8 cellular contexts compared by ENCODE assay signal in genomic region chr13:51585234-51585672, GRCh38. TPM values are rescaled to one million over a fixed set of nuclear protein-coding genes. Genes with fewer than 3 reads are reported as not detected.
DNase-seq lines count a peak whose midpoint lies in the region; ATAC-seq and TF ChIP-seq lines count a peak whose summit lies in the region.

No MANE protein-coding gene starts in this region.

- H3K9me3 Mint-ChIP-seq in HFFc6 = no peaks in the 10 kb centered on the region
- H3K9me3 Mint-ChIP-seq in activated CD4-positive, alpha-beta memory T cell treated with anti-CD3 and anti-CD28 coated beads, Interleukin-2, amount 10 ng/mL, durations not matched to agents 7 days and 5 days = no peaks in the 10 kb centered on the region

- no CpG with 5 or more reads among the region's 8 CpGs for WGBS in iPS DF 6.9 (ENCODE audit: insufficient coverage, insufficient read length)

- ATAC-seq in GM19467 (IDR thresholded peaks at IDR 0.05; ENCODE audit: unreplicated experiment) = no peak

- no peak overlapping the region for H3K27ac ChIP-seq in iPS DF 6.9 (ENCODE audit: low read length)
- peak overlapping the region; percentile 56 to 97 (median 89) for H3K27ac ChIP-seq in skin epidermis

- no peak for TF ChIP-seq CTCF in AG09309 (IDR thresholded peaks at IDR 0.05; ENCODE audit: control insufficient read depth, insufficient read depth, low read depth, low read length, missing control alignments)
- no peak for TF ChIP-seq CTCF in HFFc6 (IDR thresholded peaks at IDR 0.05)

- H3K27me3 Mint-ChIP-seq in HFFc6 (ENCODE audit: insufficient read depth) = peaks cover 1% of the 10 kb centered on the region; the same call in 1 of the 2 replicates
- peaks cover 5% of the 10 kb centered on the region for H3K27me3 Mint-ChIP-seq in activated CD4-positive, alpha-beta memory T cell treated with anti-CD3 and anti-CD28 coated beads, Interleukin-2, amount 10 ng/mL, durations not matched to agents 7 days and 5 days

- H3K27me3 ChIP-seq in iPS DF 6.9 (ENCODE audit: control insufficient read depth, insufficient read depth, low read length) = no peaks in the 10 kb centered on the region

- peaks cover 3% of the 10 kb centered on the region; the same call in 1 of the 2 replicates for H3K4me1 ChIP-seq in iPS DF 6.9 (ENCODE audit: control insufficient read depth, insufficient read depth, low read length)

- H3K4me3 ChIP-seq in AG09309 (ENCODE audit: control insufficient read depth, low read depth, low read length) (peak overlapping the region; percentile 68), iPS DF 6.9 (ENCODE audit: low read length) (peak overlapping the region; percentile 76; the same call in 1 of the 2 replicates), skin epidermis (peak overlapping the region; percentile 76 to 95 (median 92))

- H3K36me3 Mint-ChIP-seq in HFFc6 (ENCODE audit: low read depth) = peaks cover 6% of the 10 kb centered on the region
- peaks cover 10% of the 10 kb centered on the region for H3K36me3 Mint-ChIP-seq in activated CD4-positive, alpha-beta memory T cell treated with anti-CD3 and anti-CD28 coated beads, Interleukin-2, amount 10 ng/mL, durations not matched to agents 7 days and 5 days (ENCODE audit: low read depth)

- H3K4me1 Mint-ChIP-seq in HFFc6 (ENCODE audit: low read depth) = peaks cover 54% of the 10 kb centered on the region
- peaks cover 53% of the 10 kb centered on the region for H3K4me1 Mint-ChIP-seq in activated CD4-positive, alpha-beta memory T cell treated with anti-CD3 and anti-CD28 coated beads, Interleukin-2, amount 10 ng/mL, durations not matched to agents 7 days and 5 days

- no peaks in the 10 kb centered on the region for H3K36me3 ChIP-seq in iPS DF 6.9 (ENCODE audit: control insufficient read depth, insufficient read depth, low read length)

- H3K27ac Mint-ChIP-seq in HFFc6 = peak overlapping the region; percentile 87
- H3K27ac Mint-ChIP-seq in activated CD4-positive, alpha-beta memory T cell treated with anti-CD3 and anti-CD28 coated beads, Interleukin-2, amount 10 ng/mL, durations not matched to agents 7 days and 5 days = peak overlapping the region; percentile 93

- peak overlapping the region; percentile 99 for H3K4me3 Mint-ChIP-seq in HFFc6
- peak overlapping the region; percentile 86 for H3K4me3 Mint-ChIP-seq in activated CD4-positive, alpha-beta memory T cell treated with anti-CD3 and anti-CD28 coated beads, Interleukin-2, amount 10 ng/mL, durations not matched to agents 7 days and 5 days

- H3K9me3 ChIP-seq in iPS DF 6.9 (ENCODE audit: control insufficient read depth, insufficient read depth, low read length) = no peaks in the 10 kb centered on the region

- POLR2A ChIA-PET in activated CD4-positive, alpha-beta memory T cell treated with anti-CD3 and anti-CD28 coated beads, Interleukin-2, amount 10 ng/mL, durations not matched to agents 7 days and 5 days (lab: Charles Lee) = interaction anchor here (0.8 to 4.0 kb wide), 16 partner anchors 10 to 609 kb away, joined by 3 to 109 read pairs (median 4); partner anchors contain the start of gene INTS6

- DNase-seq in AG09309 (ENCODE audit: low read depth) (no peak), HFFc6 (no peak), iPS DF 6.9 (ENCODE audit: low read depth, low spot score) (no peak), GOT3 (lab: John Stamatoyannopoulos, UW) (no peak), NCI-H524 treated with DMSO at 0.1 percent for 48 hours (lab: John Stamatoyannopoulos, UW) (no peak)
- no peak for DNase-seq in activated CD4-positive, alpha-beta memory T cell treated with anti-CD3 and anti-CD28 coated beads, Interleukin-2, amount 10 ng/mL, durations not matched to agents 7 days and 5 days

- CTCF ChIA-PET in activated CD4-positive, alpha-beta memory T cell treated with anti-CD3 and anti-CD28 coated beads, Interleukin-2, amount 10 ng/mL, durations not matched to agents 7 days and 5 days (lab: Charles Lee) = interaction anchor here (0.8 to 3.3 kb wide), 11 partner anchors 17 to 299 kb away, joined by 3 to 25 read pairs (median 3); partner anchors contain the start of gene INTS6

RNA-seq across cellular contexts. Expression of gene WDFY2, which starts 1.0 kb away (rescaled TPM):
- 10 to 100 TPM; 11.4 to 15.7 (median 13.4) TPM for total RNA-seq in HFFc6 (2021; fragmentation: NEBNext Ultra II Directional; extraction: Animal tissue kit (Norgen Biotek cat#: 25700))
- total RNA-seq in activated CD4-positive, alpha-beta memory T cell treated with anti-CD3 and anti-CD28 coated beads, Interleukin-2, amount 10 ng/mL, durations not matched to agents 7 days and 5 days = 10 to 100 TPM; 12.2 to 14.1 TPM
